Comparison of ENCODE assay signal across 8 cellular contexts in the genomic region with DNA sequence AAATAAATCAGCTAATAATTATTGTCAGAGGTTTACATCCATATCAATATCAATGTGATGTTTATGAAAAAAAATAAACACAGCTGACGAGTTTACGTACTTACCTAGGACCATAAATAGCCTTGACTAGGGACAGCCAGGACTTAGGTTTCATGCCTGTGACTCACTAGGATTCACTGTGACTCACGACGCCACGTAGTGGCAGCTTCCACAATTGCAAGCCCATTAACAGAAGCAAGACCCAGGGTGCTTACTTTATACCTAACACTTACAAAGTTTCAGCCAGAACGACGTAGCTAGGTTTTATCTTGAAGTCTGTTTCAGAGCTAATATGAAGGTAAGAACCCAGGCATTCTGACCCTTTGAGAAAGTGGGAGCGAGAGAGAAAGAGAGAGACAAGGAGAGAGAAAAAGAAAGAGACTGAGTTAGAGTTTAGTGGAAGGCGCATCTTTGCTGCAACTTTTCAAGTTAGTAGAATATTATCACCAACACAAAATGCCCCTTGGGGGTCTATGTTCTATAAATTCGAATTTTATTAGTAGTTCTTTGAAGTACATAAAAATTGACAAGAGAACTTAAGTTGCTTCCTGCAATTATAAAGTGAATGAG.
A peak's percentile ranks its signal among the peaks of the same experiment; 100 is the strongest.
DNase-seq lines count a peak whose midpoint lies in the region; ATAC-seq, FAIRE-seq and TF ChIP-seq lines count a peak whose summit lies in the region.

No MANE protein-coding gene starts in this region.

- ATAC-seq in HG02571 (IDR thresholded peaks at IDR 0.05; ENCODE audit: unreplicated experiment) (peak; percentile 81), left cardiac atrium (peak; percentile 73 to 92), sciatic nerve (peak; percentile 91)

- no peaks in the 10 kb centered on the region for H3K9me3 ChIP-seq in adrenal gland (replicated peaks in 1 of 3)

- H3K36me3 ChIP-seq in adrenal gland (replicated peaks in 1 of 2), result no peaks in the 10 kb centered on the region

- FAIRE-seq in GM12891 (lab: Jason Lieb, UNC), result peak; percentile 93

- TF ChIP-seq POLR2A in GM12891 (IDR thresholded peaks at IDR 0.05; ENCODE audit: low read depth, low read length) (no peak), adrenal gland (IDR thresholded peaks at IDR 0.05) (no peak)

- H3K27me3 ChIP-seq in adrenal gland, result no peaks in the 10 kb centered on the region

- H3K4me3 ChIP-seq in adrenal gland, result no peak overlapping the region

- TF ChIP-seq CTCF in adrenal gland (IDR thresholded peaks at IDR 0.05), result peak; percentile 82 to 95 (median 85)

- intact Hi-C loops in adrenal gland (cut with DNase I) (loop anchor here (10.0 kb wide), 2 partner anchors 188 to 578 kb away; a partner anchor contains a TSS), left cardiac atrium (cut with DNase I) (loop anchor here in 1 of 2 donors (10.0 kb wide), 1 partner anchor 188 kb away; a partner anchor contains a TSS), sciatic nerve (cut with DNase I) (no loop called here)

- no peak overlapping the region for H3K27ac ChIP-seq in adrenal gland

- DNase-seq in GM12891 (ENCODE audit: insufficient read length, low spot score), result no peak
- peak; percentile 92 for DNase-seq in NAMALWA (ENCODE audit: low spot score)
- DNase-seq in T follicular helper cell (ENCODE audit: low read depth), result peak; percentile 67
- DNase-seq in adrenal gland, result peak; percentile 81 to 96 (median 88)
- DNase-seq in left cardiac atrium, result peak; percentile 84
- DNase-seq in sciatic nerve (ENCODE audit: low spot score), result peak; percentile 91
- DNase-seq in DMS153 (lab: John Stamatoyannopoulos, UW), result no peak

- WGBS in adrenal gland, 4 donors, result 15 to 18% (median 18%) methylated on average over 10 of the region's 10 CpGs

- H3K4me1 ChIP-seq in adrenal gland (replicated peaks in 1 of 2), result no peaks in the 10 kb centered on the region

TF ChIP-seq in GM12891, 5 proteins besides CTCF, POLR2A, EP300 and RAD21:
- no peak for TF ChIP-seq POLR2AphosphoS5 (IDR thresholded peaks at IDR 0.05; ENCODE audit: low read depth, low read length)
- no peak for TF ChIP-seq POU2F2 (IDR thresholded peaks at IDR 0.05; ENCODE audit: low read depth, low read length)
- TF ChIP-seq TAF1 (IDR thresholded peaks at IDR 0.05; ENCODE audit: low read depth, low read length), result no peak
- no peak for TF ChIP-seq SPI1 (IDR thresholded peaks at IDR 0.05; ENCODE audit: low read depth, low read length)

Comparison
In these comparisons a context has a peak if more than half of its experiments do, and no peak if none do; other contexts are left out.
1. DNase-seq: peak in NAMALWA (single experiment), T follicular helper cell (single experiment), adrenal gland (7 of 7), left cardiac atrium (single experiment) and sciatic nerve (single experiment); none in GM12891 (single experiment) and DMS153 (single experiment).
2. Peak in every context shown above with its lines, with median percentiles within 50 percentile points of each other: ATAC-seq.